ENCODE assay signal across 8 cellular contexts in genomic region chr6:27889628-27890315, GRCh38. TPM values are rescaled to one million over a fixed set of nuclear protein-coding genes. Genes with fewer than 3 reads are reported as not detected.
DNase-seq lines count a peak whose midpoint lies in the region; ATAC-seq and TF ChIP-seq lines count a peak whose summit lies in the region.

No MANE protein-coding gene starts in this region.

- H3K36me3 Mint-ChIP-seq in osteocyte (ENCODE audit: unreplicated experiment), result no peaks in the 10 kb centered on the region

- TF ChIP-seq CTCF in cardiac fibroblast (IDR thresholded peaks at IDR 0.05; ENCODE audit: low read depth, low read length), result no peak
- TF ChIP-seq CTCF in osteocyte (IDR thresholded peaks at IDR 0.05), result no peak

- peak overlapping the region; percentile 45 to 60 for H3K4me3 ChIP-seq in cardiac fibroblast (replicated peaks in 1 of 2; ENCODE audit: low read depth in 2 of 2, low read length in 2 of 2)

- ATAC-seq in HG03108 (IDR thresholded peaks at IDR 0.05; ENCODE audit: unreplicated experiment), result no peak

- peak; percentile 57 for TF ChIP-seq POLR2A in GM19099 (IDR thresholded peaks at IDR 0.05; ENCODE audit: extremely low read depth, insufficient read length, low read depth)

- no peaks in the 10 kb centered on the region for H3K27me3 Mint-ChIP-seq in osteocyte (ENCODE audit: unreplicated experiment)

- H3K4me1 Mint-ChIP-seq in osteocyte (ENCODE audit: unreplicated experiment), result peaks cover 37% of the 10 kb centered on the region

- H3K4me3 Mint-ChIP-seq in osteocyte (ENCODE audit: unreplicated experiment), result peak overlapping the region; percentile 76

- DNase-seq in NCI-H146 treated with DMSO at 0.1 percent for 48 hours (lab: John Stamatoyannopoulos, UW; ENCODE audit: unreplicated experiment) (peak; percentile 71), cardiac fibroblast (ENCODE audit: low read depth in 2 of 2) (peak in 1 of 2 donors; percentile 8), osteocyte (ENCODE audit: extremely low spot score, unreplicated experiment) (no peak), SW 1271 (lab: John Stamatoyannopoulos, UW) (no peak), COLO668 (lab: John Stamatoyannopoulos, UW; ENCODE audit: unreplicated experiment) (no peak), NCI-H524 (lab: John Stamatoyannopoulos, UW) (no peak)

- H3K9me3 Mint-ChIP-seq in osteocyte (ENCODE audit: unreplicated experiment), result no peaks in the 10 kb centered on the region

- H3K27ac Mint-ChIP-seq in osteocyte (ENCODE audit: unreplicated experiment), result no peak overlapping the region

RNA-seq across cellular contexts. Expression of gene OR2B2, which starts 22.4 kb away (rescaled TPM):
- total RNA-seq in osteocyte, result not detected in 2 replicates
